Comparison of ENCODE assay signal across 8 cellular contexts in the genomic region with DNA sequence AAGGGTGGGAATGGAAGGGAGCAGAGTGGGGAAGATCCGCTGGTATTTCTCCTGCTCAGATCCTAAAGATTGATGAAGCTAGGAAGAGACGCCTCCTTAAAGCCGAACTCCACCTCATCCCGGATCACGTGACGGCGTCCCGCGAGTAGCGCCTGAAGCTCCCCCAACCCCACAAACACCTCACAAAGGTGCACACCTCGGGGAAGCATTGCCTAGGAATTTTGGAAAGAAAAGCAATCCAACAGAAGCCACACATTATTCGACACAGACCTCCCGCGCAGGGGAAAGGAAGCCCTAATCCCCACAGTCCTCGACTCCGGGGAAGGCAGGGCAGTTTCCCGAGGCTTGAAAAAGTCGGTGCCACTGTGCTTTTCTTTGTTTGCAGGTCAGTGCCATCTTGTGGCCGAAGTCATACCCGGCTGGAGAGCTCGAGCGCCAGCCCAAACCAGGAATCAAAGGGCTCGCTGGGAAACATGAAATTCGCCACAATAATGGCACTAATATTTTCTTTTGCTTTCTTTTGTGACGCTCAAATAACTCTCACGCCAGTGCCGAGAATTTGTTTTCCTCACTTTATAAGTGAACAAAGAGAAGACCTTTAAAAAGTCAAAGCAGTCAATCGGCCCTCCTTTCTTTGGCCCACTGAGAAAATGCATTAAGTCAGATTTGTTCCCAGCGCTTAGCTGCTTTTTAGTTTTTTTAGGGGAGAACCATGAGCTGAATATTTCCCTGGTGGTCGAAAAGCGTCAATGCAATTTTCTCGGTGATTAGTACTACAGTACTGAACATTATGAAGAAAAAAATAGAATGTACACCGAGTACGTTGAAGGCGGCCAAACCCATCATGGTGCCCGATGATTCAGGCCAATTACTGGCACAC. TPM values are rescaled to one million over a fixed set of nuclear protein-coding genes. Genes with fewer than 3 reads are reported as not detected.
DNase-seq lines count a peak whose midpoint lies in the region; TF ChIP-seq lines count a peak whose summit lies in the region.

TSS of gene NPY1R (minus strand) at position 71 of the 880 bp plus-strand sequence. CDS start 6,042 bp downstream, outside the sequence.

- in situ Hi-C loops in GM23248 (cut with MboI) = no loop called here

- no peaks in the 10 kb centered on the region for H3F3A ChIP-seq in GM23248 (ENCODE audit: insufficient read depth)
- H3F3A ChIP-seq in SK-N-SH (replicated peaks; ENCODE audit: insufficient read depth) = peaks cover 7% of the 10 kb centered on the region

- H3K9me3 ChIP-seq in GM23248 (ENCODE audit: low read depth) = no peaks in the 10 kb centered on the region
- no peaks in the 10 kb centered on the region for H3K9me3 ChIP-seq in SK-N-SH

- TF ChIP-seq RAD21 in Ishikawa (IDR thresholded peaks at IDR 0.05; ENCODE audit: low read depth) (peak; percentile 83), SK-N-SH (IDR thresholded peaks at IDR 0.05; ENCODE audit: low read length) (peak; percentile 74)

- H3K4me1 ChIP-seq in GM23248 (ENCODE audit: insufficient read depth) = no peaks in the 10 kb centered on the region
- peaks cover 4 to 9% of the 10 kb centered on the region in 2 experiments; a peak in 2 of 4 replicates for H3K4me1 ChIP-seq in SK-N-SH (ENCODE audit: control insufficient read depth in 1 of 2, insufficient read depth in 2 of 2, low read depth in 1 of 2, low read length in 1 of 2)

- POLR2A ChIA-PET in SK-N-SH (lab: Yijun Ruan, JAX) = no interaction called here

- TF ChIP-seq EP300 in Ishikawa (IDR thresholded peaks at IDR 0.05; ENCODE audit: borderline replicate concordance) (no peak), SK-N-SH (IDR thresholded peaks at IDR 0.05; ENCODE audit: borderline replicate concordance in 1 of 2, low read depth in 1 of 2, low read length in 1 of 2) (no peak)

- CTCF ChIA-PET in SK-N-SH (lab: Yijun Ruan, JAX) = interaction anchor here (0.6 to 6.9 kb wide), 32 partner anchors 10 to 1563 kb away, joined by 3 to 76 read pairs (median 4); no protein-coding TSS in a partner anchor

- peak; percentile 80 for TF ChIP-seq CTCF in SK-N-SH (IDR thresholded peaks at IDR 0.05)

- no peaks in the 10 kb centered on the region for H3K36me3 ChIP-seq in GM23248 (ENCODE audit: low read depth)
- H3K36me3 ChIP-seq in SK-N-SH (replicated peaks in 1 of 2; ENCODE audit: control insufficient read depth in 1 of 2, insufficient read depth in 2 of 2, low read length in 1 of 2) = no peaks in the 10 kb centered on the region

- no peak within 1 kb of the TSS for H3K27ac ChIP-seq in GM23248
- H3K27ac ChIP-seq in SK-N-SH (ENCODE audit: low read depth in 2 of 2, low read length in 1 of 2) = no peak within 1 kb of the TSS
- H3K27ac ChIP-seq in skin epidermis = peak within 1 kb of the TSS in 4 of 21 experiments; percentile 18 to 50 (median 32)

- H3K9ac ChIP-seq in GM23248 (peak within 1 kb of the TSS; percentile 48; the same call in 1 of the 2 replicates), SK-N-SH (no peak within 1 kb of the TSS)

- H3K79me2 ChIP-seq in GM23248 (ENCODE audit: insufficient read depth) (no peaks in the 10 kb centered on the region), SK-N-SH (ENCODE audit: insufficient read depth) (no peaks in the 10 kb centered on the region)

- H3K27me3 ChIP-seq in GM23248 (replicated peaks; ENCODE audit: insufficient read depth) (peaks cover 38% of the 10 kb centered on the region), SK-N-SH (ENCODE audit: insufficient read depth) (peaks cover 22% of the 10 kb centered on the region; the same call in 1 of the 2 replicates)

- H3K9me2 ChIP-seq in GM23248 (ENCODE audit: insufficient read depth) (no peaks in the 10 kb centered on the region), SK-N-SH (no peaks in the 10 kb centered on the region)

- DNase-seq in GM04503 (ENCODE audit: low read depth) = peak; percentile 30
- DNase-seq in GM23248 = peak; percentile 87
- DNase-seq in SK-N-SH = peak; percentile 78
- DNase-seq in cerebellar cortex (ENCODE audit: low spot score) = peak; percentile 75
- DNase-seq in inferior parietal cortex (ENCODE audit: extremely low spot score) = peak; percentile 78
- DNase-seq in NCI-H1048 (lab: John Stamatoyannopoulos, UW) = no peak

- H3K4me2 ChIP-seq in GM23248 (ENCODE audit: unreplicated experiment) (peak within 1 kb of the TSS; percentile 88), SK-N-SH (peak within 1 kb of the TSS; percentile 93)

- H2AFZ ChIP-seq in GM23248 (peak within 1 kb of the TSS; percentile 94), SK-N-SH (ENCODE audit: low read depth) (peak within 1 kb of the TSS; percentile 85)

- H3K4me3 ChIP-seq in GM23248 (peak within 1 kb of the TSS; percentile 81), SK-N-SH (ENCODE audit: low read depth in 2 of 2, low read length in 1 of 2) (peak within 1 kb of the TSS; percentile 47 to 61), skin epidermis (peak within 1 kb of the TSS; percentile 7 to 49 (median 33))

- H4K20me1 ChIP-seq in GM23248 (ENCODE audit: insufficient read depth) = no peaks in the 10 kb centered on the region
- no peaks in the 10 kb centered on the region for H4K20me1 ChIP-seq in SK-N-SH (ENCODE audit: insufficient read depth)

- 1% methylated on average over 36 of the region's 36 CpGs for WGBS in GM23248 (ENCODE audit: low coverage in 1 of 2, low lambda C conversion rate in 2 of 2, missing lambda C conversion rate in 2 of 2), 2 experiments
- WGBS in SK-N-SH (ENCODE audit: low lambda C conversion rate) = 9% methylated on average over 33 of the region's 36 CpGs

TF ChIP-seq in Ishikawa, 13 proteins besides CTCF, POLR2A, EP300 and RAD21:
- TF ChIP-seq, protein P1, sequence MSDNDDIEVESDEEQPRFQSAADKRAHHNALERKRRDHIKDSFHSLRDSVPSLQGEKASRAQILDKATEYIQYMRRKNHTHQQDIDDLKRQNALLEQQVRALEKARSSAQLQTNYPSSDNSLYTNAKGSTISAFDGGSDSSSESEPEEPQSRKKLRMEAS (IDR thresholded peaks at IDR 0.05) = peak; percentile 66; the same call in 1 of the 2 replicates
- TF ChIP-seq TCF12 (IDR thresholded peaks at IDR 0.05; ENCODE audit: low read depth) (0 out of 2 replicates have a peak, but pooled peaks have one; percentile 27), YY1 (IDR thresholded peaks at IDR 0.05; ENCODE audit: low read depth) (no peak), TAF1 (IDR thresholded peaks at IDR 0.05; ENCODE audit: low read depth) (no peak), NFIC (IDR thresholded peaks at IDR 0.05) (no peak), CEBPB (IDR thresholded peaks at IDR 0.05) (no peak)
- TF ChIP-seq, protein P2, sequence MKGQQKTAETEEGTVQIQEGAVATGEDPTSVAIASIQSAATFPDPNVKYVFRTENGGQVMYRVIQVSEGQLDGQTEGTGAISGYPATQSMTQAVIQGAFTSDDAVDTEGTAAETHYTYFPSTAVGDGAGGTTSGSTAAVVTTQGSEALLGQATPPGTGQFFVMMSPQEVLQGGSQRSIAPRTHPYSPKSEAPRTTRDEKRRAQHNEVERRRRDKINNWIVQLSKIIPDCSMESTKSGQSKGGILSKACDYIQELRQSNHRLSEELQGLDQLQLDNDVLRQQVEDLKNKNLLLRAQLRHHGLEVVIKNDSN (IDR thresholded peaks at IDR 0.05) = peak; percentile 97

TF ChIP-seq in SK-N-SH, 30 proteins besides CTCF, POLR2A, EP300 and RAD21 (continues in another document):
- TF ChIP-seq EZH2phosphoT487 (IDR thresholded peaks at IDR 0.05; ENCODE audit: borderline replicate concordance, low read depth) = no peak
- no peak for TF ChIP-seq FOXJ3 (CRISPR knock-in tag; IDR thresholded peaks at IDR 0.05)
- no peak for TF ChIP-seq MXI1 (IDR thresholded peaks at IDR 0.05; ENCODE audit: low read depth, low read length)
- TF ChIP-seq, protein P3, sequence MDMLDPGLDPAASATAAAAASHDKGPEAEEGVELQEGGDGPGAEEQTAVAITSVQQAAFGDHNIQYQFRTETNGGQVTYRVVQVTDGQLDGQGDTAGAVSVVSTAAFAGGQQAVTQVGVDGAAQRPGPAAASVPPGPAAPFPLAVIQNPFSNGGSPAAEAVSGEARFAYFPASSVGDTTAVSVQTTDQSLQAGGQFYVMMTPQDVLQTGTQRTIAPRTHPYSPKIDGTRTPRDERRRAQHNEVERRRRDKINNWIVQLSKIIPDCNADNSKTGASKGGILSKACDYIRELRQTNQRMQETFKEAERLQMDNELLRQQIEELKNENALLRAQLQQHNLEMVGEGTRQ (IDR thresholded peaks at IDR 0.05; ENCODE audit: borderline replicate concordance, low read depth, low read length) = 0 out of 2 replicates have a peak, but pooled peaks have one; percentile 34
- TF ChIP-seq TAF1 (IDR thresholded peaks at IDR 0.05; ENCODE audit: borderline replicate concordance, low read depth, low read length) = no peak
- TF ChIP-seq TEAD4 (IDR thresholded peaks at IDR 0.05; ENCODE audit: borderline replicate concordance, insufficient read depth) = no peak
- TF ChIP-seq, protein P4, sequence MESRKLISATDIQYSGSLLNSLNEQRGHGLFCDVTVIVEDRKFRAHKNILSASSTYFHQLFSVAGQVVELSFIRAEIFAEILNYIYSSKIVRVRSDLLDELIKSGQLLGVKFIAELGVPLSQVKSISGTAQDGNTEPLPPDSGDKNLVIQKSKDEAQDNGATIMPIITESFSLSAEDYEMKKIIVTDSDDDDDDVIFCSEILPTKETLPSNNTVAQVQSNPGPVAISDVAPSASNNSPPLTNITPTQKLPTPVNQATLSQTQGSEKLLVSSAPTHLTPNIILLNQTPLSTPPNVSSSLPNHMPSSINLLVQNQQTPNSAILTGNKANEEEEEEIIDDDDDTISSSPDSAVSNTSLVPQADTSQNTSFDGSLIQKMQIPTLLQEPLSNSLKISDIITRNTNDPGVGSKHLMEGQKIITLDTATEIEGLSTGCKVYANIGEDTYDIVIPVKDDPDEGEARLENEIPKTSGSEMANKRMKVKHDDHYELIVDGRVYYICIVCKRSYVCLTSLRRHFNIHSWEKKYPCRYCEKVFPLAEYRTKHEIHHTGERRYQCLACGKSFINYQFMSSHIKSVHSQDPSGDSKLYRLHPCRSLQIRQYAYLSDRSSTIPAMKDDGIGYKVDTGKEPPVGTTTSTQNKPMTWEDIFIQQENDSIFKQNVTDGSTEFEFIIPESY (IDR thresholded peaks at IDR 0.05; ENCODE audit: borderline replicate concordance, low read depth) = no peak
- TF ChIP-seq, protein P1 (IDR thresholded peaks at IDR 0.05; ENCODE audit: low read depth) = no peak

RNA-seq across cellular contexts. Expression of gene NPY1R, which starts in this region (rescaled TPM):
- total RNA-seq in GM23248 (2014; rRNA removed; shearing (Covaris generic)) = not detected in 2 replicates
- polyA plus RNA-seq in GM23248 (2016; fragmentation: Nextera tagmentation; extraction: Ambion mirVana) (not detected in 2 replicates), SK-N-SH (2012; rRNA removed) (not detected in 2 replicates)
- polyA plus RNA-seq in SK-N-SH (2012; cell fraction: cytosol; rRNA removed) = not detected in 2 replicates
- polyA plus RNA-seq in SK-N-SH (2012; cell fraction: nucleus; rRNA removed) = 0.01 TPM in 1 of 2 replicates, not detected in the other

Comparison
In these comparisons a context has a peak if more than half of its experiments do, and no peak if none do; other contexts are left out.
1. Peak in DNase-seq, H3K4me3 ChIP-seq, H3K9ac ChIP-seq and H3K4me2 ChIP-seq in GM23248; RNA of the gene not detected or under 1 TPM.
2. Peak in DNase-seq, H3K4me3 ChIP-seq and H3K4me2 ChIP-seq in SK-N-SH; RNA of the gene not detected or under 1 TPM.